In genomic region chr5:115480245-115480644, GRCh38 we compare ENCODE assay signal across 19 cellular contexts.
DNase-seq lines count a peak whose midpoint lies in the region; ATAC-seq and TF ChIP-seq lines count a peak whose summit lies in the region.
"Had no signal": no experiment of that assay in that cellular context is flagged by ENCODE, and none has a peak within 500 bp of the region (broad histone marks: within the 10 kb centered on the region; RNA-seq: fewer than 3 reads in every experiment).

No MANE protein-coding gene starts in this region.

- H3K36me3 ChIP-seq in GM23338 (ENCODE audit: insufficient read depth), result no peaks in the 10 kb centered on the region
- H3K36me3 ChIP-seq: adrenal gland, heart left ventricle had no signal

- no peak for DNase-seq in GM23338 (ENCODE audit: low spot score)
- no peak for DNase-seq in C1 segment of cervical spinal cord (lab: John Stamatoyannopoulos, UW)
- no peak for DNase-seq in activated CD4-positive, alpha-beta T cell treated with anti-CD3 and anti-CD28 coated beads, Interleukin-2, amount 50 U/mL, for 4 hours
- DNase-seq: activated effector memory CD4-positive, alpha-beta T cell treated with Interleukin-2 at 50 U/mL for 16 hours; adrenal gland; effector CD8-positive, alpha-beta T cell; heart left ventricle; mammary epithelial cell; natural killer cell; NCI-H2029 treated with DMSO at 0.1 percent for 48 hours; NCI-H526; posterior cingulate gyrus; small intestine had no signal

- no peaks in the 10 kb centered on the region for H3K36me3 Mint-ChIP-seq in GM23338 (ENCODE audit: low read depth)
- H3K36me3 Mint-ChIP-seq in stimulated activated memory B cell treated with anti-CD40 and anti-IgM and Interleukin-4, amounts not matched to agents 10 μg/mL and 1 μg/mL and 100 μg/mL, for 72 hours, result no peaks in the 10 kb centered on the region
- H3K36me3 Mint-ChIP-seq: natural killer cell had no signal

- H3F3A ChIP-seq in GM23338 (replicated peaks; ENCODE audit: low read depth), result no peaks in the 10 kb centered on the region

- no peaks in the 10 kb centered on the region for H3K79me2 ChIP-seq in GM23338 (replicated peaks; ENCODE audit: insufficient read depth)

- no peaks in the 10 kb centered on the region for H3K27me3 ChIP-seq in GM23338 (ENCODE audit: insufficient read depth)
- H3K27me3 ChIP-seq: adrenal gland, heart left ventricle had no signal

- H2AFZ ChIP-seq in GM23338, result peak overlapping the region; percentile 56; the same call in 1 of the 2 replicates

- 0 out of 2 replicates have a peak, but pooled peaks cover 4% of the 10 kb centered on the region for H3K4me1 ChIP-seq in GM23338 (ENCODE audit: insufficient read depth)
- H3K4me1 ChIP-seq: adrenal gland had no signal

- H3K27ac ChIP-seq in GM23338 (ENCODE audit: low read depth), result no peak overlapping the region
- H3K27ac ChIP-seq: adrenal gland, heart left ventricle had no signal

- H3K4me3 ChIP-seq in GM23338, result no peak overlapping the region
- H3K4me3 ChIP-seq: adrenal gland, heart left ventricle, K562 had no signal

- H3K4me2 ChIP-seq in GM23338, result no peak overlapping the region

- no peaks in the 10 kb centered on the region for H3K27me3 Mint-ChIP-seq in GM23338 (ENCODE audit: insufficient read depth, low read depth, poor library complexity)
- no peaks in the 10 kb centered on the region for H3K27me3 Mint-ChIP-seq in stimulated activated memory B cell treated with anti-CD40 and anti-IgM and Interleukin-4, amounts not matched to agents 10 μg/mL and 1 μg/mL and 100 μg/mL, for 72 hours

- TF ChIP-seq CTCF in GM23338 (conservative IDR thresholded peaks at IDR 0.05; ENCODE audit: low read depth in 2 of 2), result no peak

- ATAC-seq in GM18873 (IDR thresholded peaks at IDR 0.05; ENCODE audit: low FRiP score, unreplicated experiment) (peak; percentile 58), GM23338 (no peak), HG03439 (IDR thresholded peaks at IDR 0.05; ENCODE audit: unreplicated experiment) (peak; percentile 66), GM21423 (IDR thresholded peaks at IDR 0.05; ENCODE audit: unreplicated experiment) (no peak)
- peak; percentile 75 for ATAC-seq in stimulated activated memory B cell treated with anti-CD40 and anti-IgM and Interleukin-4, amounts not matched to agents 10 μg/mL and 1 μg/mL and 100 μg/mL, for 72 hours
- ATAC-seq: activated CD4-positive, CD25-positive, alpha-beta regulatory T cell treated with anti-CD3 and anti-CD28 coated beads, Interleukin-2, amount 50 U/mL, for 24 hours; heart left ventricle; K562; natural killer cell had no signal

- H4K20me1 ChIP-seq in GM23338 (replicated peaks; ENCODE audit: insufficient read depth), result no peaks in the 10 kb centered on the region

- no peaks in the 10 kb centered on the region; the same call in 2 of the 3 replicates for H3K4me1 Mint-ChIP-seq in GM23338
- peaks cover 47% of the 10 kb centered on the region for H3K4me1 Mint-ChIP-seq in stimulated activated memory B cell treated with anti-CD40 and anti-IgM and Interleukin-4, amounts not matched to agents 10 μg/mL and 1 μg/mL and 100 μg/mL, for 72 hours
- H3K4me1 Mint-ChIP-seq: natural killer cell had no signal

- H3K27ac Mint-ChIP-seq in GM23338, result no peak overlapping the region
- peak overlapping the region; percentile 30 for H3K27ac Mint-ChIP-seq in stimulated activated memory B cell treated with anti-CD40 and anti-IgM and Interleukin-4, amounts not matched to agents 10 μg/mL and 1 μg/mL and 100 μg/mL, for 72 hours
- H3K27ac Mint-ChIP-seq: natural killer cell had no signal

- H3K4me3 Mint-ChIP-seq in GM23338, result no peak overlapping the region
- H3K4me3 Mint-ChIP-seq in stimulated activated memory B cell treated with anti-CD40 and anti-IgM and Interleukin-4, amounts not matched to agents 10 μg/mL and 1 μg/mL and 100 μg/mL, for 72 hours, result no peak overlapping the region
- H3K4me3 Mint-ChIP-seq: natural killer cell had no signal

- no peaks in the 10 kb centered on the region for H3K9me3 Mint-ChIP-seq in GM23338
- no peaks in the 10 kb centered on the region for H3K9me3 Mint-ChIP-seq in stimulated activated memory B cell treated with anti-CD40 and anti-IgM and Interleukin-4, amounts not matched to agents 10 μg/mL and 1 μg/mL and 100 μg/mL, for 72 hours
- H3K9me3 Mint-ChIP-seq: natural killer cell had no signal

- H3K9me2 ChIP-seq in GM23338 (ENCODE audit: insufficient read depth), result peaks cover 11% of the 10 kb centered on the region

TF ChIP-seq in GM23338, 12 proteins besides CTCF, POLR2A, EP300 and RAD21:
- no peak for TF ChIP-seq NANOG (IDR thresholded peaks at IDR 0.05; ENCODE audit: borderline replicate concordance)
- no peak for TF ChIP-seq JUNB (IDR thresholded peaks at IDR 0.05; ENCODE audit: unreplicated experiment)
TF ChIP-seq in GM23338: peak in this region for 0.

Comparison
In these comparisons a context has a peak if more than half of its experiments do, and no peak if none do; other contexts are left out.
1. ATAC-seq: peak in GM18873 (single experiment), HG03439 (single experiment) and stimulated activated memory B cell treated with anti-CD40 and anti-IgM and Interleukin-4, amounts not matched to agents 10 μg/mL and 1 μg/mL and 100 μg/mL, for 72 hours (single experiment); none in GM23338 (single experiment) and GM21423 (single experiment).